23 cellular contexts compared by ENCODE assay signal in the genomic region with DNA sequence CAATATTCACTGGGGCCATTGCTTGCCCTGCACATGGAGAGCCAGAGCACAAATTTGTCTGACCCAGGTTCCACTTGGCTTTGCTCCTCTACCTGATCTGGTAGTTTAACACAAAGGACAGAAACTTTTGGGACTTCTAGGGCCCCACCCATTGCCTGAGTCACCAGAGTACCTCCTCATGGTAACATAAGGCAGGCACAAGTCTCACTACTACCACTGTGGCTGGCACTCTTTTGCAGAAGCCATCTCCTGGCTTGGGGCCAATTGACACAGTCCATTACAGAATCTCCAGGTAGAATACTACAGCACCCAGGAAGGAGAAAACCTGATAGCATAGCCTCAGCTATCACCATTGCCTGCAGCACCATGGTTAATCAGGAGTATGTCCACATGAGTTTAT. TPM values are rescaled to one million over a fixed set of nuclear protein-coding genes. Genes with fewer than 3 reads are reported as not detected.
DNase-seq lines count a peak whose midpoint lies in the region; ATAC-seq and TF ChIP-seq lines count a peak whose summit lies in the region.
"Had no signal": no experiment of that assay in that cellular context is flagged by ENCODE, and none has a peak within 500 bp of the region (broad histone marks: within the 10 kb centered on the region; RNA-seq: fewer than 3 reads in every experiment).

No MANE protein-coding gene starts in this region.

- ATAC-seq in esophagus mucosa (peak; percentile 63), gastrocnemius medialis (no peak), GM21360 (IDR thresholded peaks at IDR 0.05; ENCODE audit: unreplicated experiment) (no peak)
- ATAC-seq: GM12878 had no signal

- in situ Hi-C loops in gastrocnemius medialis (cut with MboI; ENCODE audit: low sequenced_read_pairs in 4 of 4): no loop called here

- H3K27me3 ChIP-seq in MM.1S (replicated peaks; ENCODE audit: insufficient read depth, low read length): no peaks in the 10 kb centered on the region
- no peaks in the 10 kb centered on the region for H3K27me3 ChIP-seq in effector memory CD4-positive, alpha-beta T cell (replicated peaks; ENCODE audit: control insufficient read depth, insufficient read depth, low read length, poor library complexity, severe bottlenecking)
- peaks cover 0 to 8% (median 0%) of the 10 kb centered on the region in 3 donors for H3K27me3 ChIP-seq in gastrocnemius medialis
- H3K27me3 ChIP-seq: BE2C had no signal

- H4K20me1 ChIP-seq in MM.1S (ENCODE audit: insufficient read depth, low read length): no peaks in the 10 kb centered on the region

- H3K4me3 ChIP-seq in MM.1S (ENCODE audit: low read length): no peak overlapping the region
- H3K4me3 ChIP-seq in effector memory CD4-positive, alpha-beta T cell (ENCODE audit: insufficient read depth, low read depth, low read length, poor library complexity, severe bottlenecking): no peak overlapping the region
- no peak overlapping the region for H3K4me3 ChIP-seq in gastrocnemius medialis
- H3K4me3 ChIP-seq: BLaER1, GM12878 had no signal

- intact Hi-C loops in gastrocnemius medialis (cut with DNase I; ENCODE audit: low total_unique reads): no loop called here

- H3K27ac ChIP-seq in MM.1S (ENCODE audit: low read length) (peak overlapping the region; percentile 8; the same call in 1 of the 2 replicates), gastrocnemius medialis (no peak overlapping the region)
- H3K27ac ChIP-seq in effector memory CD4-positive, alpha-beta T cell (ENCODE audit: insufficient read depth, low read length, poor library complexity, severe bottlenecking): no peak overlapping the region
- H3K27ac ChIP-seq: BLaER1 had no signal

- H3K4me1 ChIP-seq in MM.1S (ENCODE audit: low read length) (peaks cover 14% of the 10 kb centered on the region), gastrocnemius medialis (no peaks in the 10 kb centered on the region)
- no peaks in the 10 kb centered on the region for H3K4me1 ChIP-seq in effector memory CD4-positive, alpha-beta T cell (ENCODE audit: control insufficient read depth, insufficient read depth, low read length, poor library complexity, severe bottlenecking)
- H3K4me1 ChIP-seq: BE2C had no signal

- H3K36me3 ChIP-seq in MM.1S (replicated peaks; ENCODE audit: insufficient read depth, low read length): no peaks in the 10 kb centered on the region
- H3K36me3 ChIP-seq in effector memory CD4-positive, alpha-beta T cell (ENCODE audit: control insufficient read depth, insufficient read depth, low read length): no peaks in the 10 kb centered on the region
- no peaks in the 10 kb centered on the region for H3K36me3 ChIP-seq in gastrocnemius medialis
- H3K36me3 ChIP-seq: BE2C, BLaER1 had no signal

- H2AFZ ChIP-seq in MM.1S (ENCODE audit: low read length): no peak overlapping the region

- peak overlapping the region; percentile 29; the same call in 1 of the 2 replicates for H3K4me2 ChIP-seq in MM.1S (ENCODE audit: low read depth, low read length)
- H3K4me2 ChIP-seq: BLaER1 had no signal

- H3K9me2 ChIP-seq in MM.1S (replicated peaks; ENCODE audit: insufficient read depth, low read length): no peaks in the 10 kb centered on the region

- DNase-seq in MM.1S (peak; percentile 30), gastrocnemius medialis (no peak)
- DNase-seq in effector memory CD4-positive, alpha-beta T cell: no peak
- DNase-seq: 8988T; ACHN; BE2C; C1 segment of cervical spinal cord; CD4-positive, alpha-beta memory T cell; CD4-positive, CD25-positive, alpha-beta regulatory T cell; CD8-positive, alpha-beta memory T cell; COR-L47; DMS 273 treated with DMSO at 0.1 percent for 48 hours; DMS153; DMS53; DMS79; DND-41; EL; GDM1 had no signal

- TF ChIP-seq POLR2A in gastrocnemius medialis (IDR thresholded peaks at IDR 0.05): no peak

- TF ChIP-seq CTCF in MM.1S (IDR thresholded peaks at IDR 0.05; ENCODE audit: low read length) (no peak), gastrocnemius medialis (IDR thresholded peaks at IDR 0.05 in 4 of 5, conservative IDR thresholded peaks at IDR 0.05 in 1 of 5) (no peak)

- H3K9ac ChIP-seq in MM.1S (ENCODE audit: low read length): no peak overlapping the region
- H3K9ac ChIP-seq: BLaER1 had no signal

- H3K9me3 ChIP-seq in MM.1S (replicated peaks; ENCODE audit: insufficient read depth, low read length) (no peaks in the 10 kb centered on the region), gastrocnemius medialis (no peaks in the 10 kb centered on the region)
- no peaks in the 10 kb centered on the region for H3K9me3 ChIP-seq in effector memory CD4-positive, alpha-beta T cell (ENCODE audit: control insufficient read depth, low read length)
- H3K9me3 ChIP-seq: BE2C, BLaER1 had no signal

- no peaks in the 10 kb centered on the region for H3K79me2 ChIP-seq in MM.1S (ENCODE audit: low read length)

- H3F3A ChIP-seq in MM.1S (ENCODE audit: insufficient read depth, low read length): peaks cover 4% of the 10 kb centered on the region; the same call in 1 of the 2 replicates

RNA-seq across cellular contexts. Expression of a gene that starts 52.6 kb away (rescaled TPM):
- total RNA-seq in esophagus mucosa (0.92 TPM), gastrocnemius medialis (1 to 10 TPM in 1 of 4 donors, under 1 TPM in 3; 0.22 to 1.1 (median 0.65) TPM)
- total RNA-seq: G401 had no signal
